Comparison of ENCODE assay signal across 1 cellular context in genomic region chrX:40543661-40544328, GRCh38.
TF ChIP-seq lines count a peak whose summit lies in the region.

No MANE protein-coding gene starts in this region.

TF ChIP-seq in HepG2, 621 proteins besides CTCF, POLR2A, EP300 and RAD21 (continued from another document):
- no peak for TF ChIP-seq ZNF335 (CRISPR knock-in tag; IDR thresholded peaks at IDR 0.05)
- TF ChIP-seq ZNF253 (CRISPR knock-in tag; IDR thresholded peaks at IDR 0.05; ENCODE audit: borderline replicate concordance) = no peak
- TF ChIP-seq STAG1 (CRISPR knock-in tag; IDR thresholded peaks at IDR 0.05) = peak; percentile 63
- TF ChIP-seq HOXD1 (CRISPR knock-in tag; IDR thresholded peaks at IDR 0.05) = no peak
- TF ChIP-seq ZNF605 (CRISPR knock-in tag; IDR thresholded peaks at IDR 0.05) = no peak
- no peak for TF ChIP-seq GABPB1 (CRISPR knock-in tag; IDR thresholded peaks at IDR 0.05)
- TF ChIP-seq TEAD2 (CRISPR knock-in tag; IDR thresholded peaks at IDR 0.05) = no peak
- no peak for TF ChIP-seq ZNF251 (CRISPR knock-in tag; IDR thresholded peaks at IDR 0.05)
- TF ChIP-seq PCBP2 (optimal IDR thresholded peaks at IDR 0.05; ENCODE audit: low read depth, low read length, poor library complexity, severe bottlenecking) = no peak
